Comparison of ENCODE assay signal across 8 cellular contexts in genomic region chr3:57757642-57758297, GRCh38. TPM values are rescaled to one million over a fixed set of nuclear protein-coding genes. Genes with fewer than 3 reads are reported as not detected.
DNase-seq lines count a peak whose midpoint lies in the region; ATAC-seq and TF ChIP-seq lines count a peak whose summit lies in the region.

No MANE protein-coding gene starts in this region.

- no CpG with 5 or more reads among the region's 26 CpGs for WGBS in H9 (ENCODE audit: extremely low coverage, insufficient read length, low lambda C conversion rate)

- H2AFZ ChIP-seq in ACC112 (ENCODE audit: low read length, unreplicated experiment) (no peak overlapping the region), H9 (ENCODE audit: low read length) (no peak overlapping the region)

- H2BK12ac ChIP-seq in H9 (ENCODE audit: insufficient read length, low read depth, low read length): no peak overlapping the region

- DNase-seq in H9 (no peak), amniotic epithelial cell (ENCODE audit: low read depth) (peak; percentile 50), left kidney (ENCODE audit: low read depth, low spot score) (peak; percentile 66), thoracic aorta (ENCODE audit: low spot score) (no peak), GM13976 (ENCODE audit: low spot score) (no peak), NCI-H774 (lab: John Stamatoyannopoulos, UW) (no peak)

- H3K27me3 ChIP-seq in ACC112 (ENCODE audit: insufficient read depth, low read length): no peaks in the 10 kb centered on the region
- no peaks in the 10 kb centered on the region for H3K27me3 ChIP-seq in H9 (ENCODE audit: insufficient read depth, low read length)
- H3K27me3 ChIP-seq in thoracic aorta (replicated peaks; ENCODE audit: insufficient read depth): no peaks in the 10 kb centered on the region

- H3K27ac ChIP-seq in ACC112 (ENCODE audit: low read depth, low read length) (no peak overlapping the region), H9 (ENCODE audit: insufficient read length, low read depth, low read length) (no peak overlapping the region), thoracic aorta (no peak overlapping the region)

- peaks cover 0 to 3% of the 10 kb centered on the region in 2 experiments; a peak in 1 of 5 replicates for H3K9me3 Mint-ChIP-seq in H9

- peak overlapping the region; percentile 71 for H3K9ac ChIP-seq in H9 (ENCODE audit: extremely low read depth, insufficient read length, low read length)

- no peaks in the 10 kb centered on the region for H3K79me1 ChIP-seq in H9 (ENCODE audit: insufficient read depth, low read depth, low read length, poor library complexity, severe bottlenecking)

- no peak overlapping the region for H3K14ac ChIP-seq in H9 (ENCODE audit: insufficient read depth, low read length)

- no peak overlapping the region for H3K56ac ChIP-seq in H9 (ENCODE audit: insufficient read length, low read depth, low read length)

- H3K4me3 Mint-ChIP-seq in H9: peak overlapping the region; percentile 96 to 97

- peak overlapping the region; percentile 94 for H3K4me3 ChIP-seq in ACC112 (ENCODE audit: low read depth, low read length)
- peak overlapping the region; percentile 97 for H3K4me3 ChIP-seq in thoracic aorta

- no peak overlapping the region for H3K23ac ChIP-seq in H9 (ENCODE audit: insufficient read length, low read depth, low read length)

- no peak overlapping the region for H3K4ac ChIP-seq in H9 (ENCODE audit: low read depth, low read length)

- no peaks in the 10 kb centered on the region for H3K27me3 Mint-ChIP-seq in H9 (ENCODE audit: low read depth)

- H3K23me2 ChIP-seq in H9 (ENCODE audit: insufficient read length, low read depth, low read length, poor library complexity, severe bottlenecking): peaks cover 13% of the 10 kb centered on the region

- no peak for ATAC-seq in thoracic aorta (ENCODE audit: insufficient number of reproducible peaks, low FRiP score, low read depth)
- ATAC-seq in HG03025 (IDR thresholded peaks at IDR 0.05; ENCODE audit: low FRiP score, unreplicated experiment): no peak

- H2BK20ac ChIP-seq in H9 (ENCODE audit: low read depth, low read length, poor library complexity, severe bottlenecking): no peak overlapping the region

- in situ Hi-C loops in GM13976 (cut with MboI; ENCODE audit: low sequenced_read_pairs, unreplicated experiment): no loop called here

- no peak overlapping the region for H3K18ac ChIP-seq in H9 (ENCODE audit: insufficient read length, low read depth, low read length)

- H3K9me3 ChIP-seq in H9 (ENCODE audit: control insufficient read depth, low read depth, low read length) (no peaks in the 10 kb centered on the region), thoracic aorta (no peaks in the 10 kb centered on the region)

- H3K4me1 ChIP-seq in ACC112 (ENCODE audit: control insufficient read depth, insufficient read depth, low read length, unreplicated experiment) (peaks cover 17% of the 10 kb centered on the region), H9 (ENCODE audit: insufficient read depth, low read length) (no peaks in the 10 kb centered on the region; the same call in 1 of the 2 replicates), thoracic aorta (ENCODE audit: control insufficient read depth in 1 of 2, low read depth in 2 of 2) (peaks cover 29 to 43% of the 10 kb centered on the region in 2 donors)

- peaks cover 20% of the 10 kb centered on the region for H3K36me3 ChIP-seq in ACC112 (ENCODE audit: insufficient read depth, low read length)
- peaks cover 5% of the 10 kb centered on the region for H3K36me3 ChIP-seq in thoracic aorta

- H2AK5ac ChIP-seq in H9 (ENCODE audit: insufficient read length, low read length): no peak overlapping the region

- H2BK5ac ChIP-seq in H9 (ENCODE audit: insufficient read length, low read length): no peak overlapping the region

- H4K91ac ChIP-seq in H9 (ENCODE audit: insufficient read length, low read depth, low read length): no peak overlapping the region

- no peaks in the 10 kb centered on the region for H4K20me1 ChIP-seq in H9 (ENCODE audit: control insufficient read depth, insufficient read depth, insufficient read length)

- peaks cover 22 to 28% of the 10 kb centered on the region in 2 experiments for H3K4me1 Mint-ChIP-seq in H9

- H4K5ac ChIP-seq in H9 (ENCODE audit: insufficient read length, low read depth, low read length): no peak overlapping the region

- TF ChIP-seq CTCF in H9 (conservative IDR thresholded peaks at IDR 0.05): no peak
- no peak for TF ChIP-seq CTCF in thoracic aorta (IDR thresholded peaks at IDR 0.05)
- TF ChIP-seq CTCF in GM13976 (IDR thresholded peaks at IDR 0.05; ENCODE audit: borderline replicate concordance, control extremely low read depth, extremely low read depth, insufficient read depth, missing control alignments): no peak

- H3T11ph ChIP-seq in H9 (ENCODE audit: low read length): no peak overlapping the region

- H2BK120ac ChIP-seq in H9 (ENCODE audit: low read depth, low read length, poor library complexity, severe bottlenecking): no peak overlapping the region

- H3K79me2 ChIP-seq in ACC112 (ENCODE audit: control insufficient read depth, insufficient read depth, low read length, unreplicated experiment): peaks cover 61% of the 10 kb centered on the region
- peaks cover 14% of the 10 kb centered on the region; the same call in 1 of the 2 replicates for H3K79me2 ChIP-seq in H9 (ENCODE audit: insufficient read depth, low read length)

- H3K4me2 ChIP-seq in H9 (ENCODE audit: insufficient read depth, insufficient read length, low read length): peak overlapping the region; percentile 92

- peaks cover 12 to 29% (median 13%) of the 10 kb centered on the region in 3 experiments; a peak in 6 of 7 replicates for H3K36me3 Mint-ChIP-seq in H9 (ENCODE audit: insufficient read depth in 1 of 3, low read depth in 3 of 3)

- no peak overlapping the region for H2BK15ac ChIP-seq in H9 (ENCODE audit: low read depth, low read length)

- peak overlapping the region in 1 of 3 experiments; percentile 97; a peak in 3 of 7 replicates for H3K27ac Mint-ChIP-seq in H9

- H4K8ac ChIP-seq in H9 (replicated peaks; ENCODE audit: insufficient read length, low read depth, low read length): no peak overlapping the region

RNA-seq across cellular contexts. Expression of gene SLMAP, which starts 1.7 kb away (rescaled TPM):
- 59.2 and 65.1 TPM in 2 replicates for total RNA-seq in H9 (2021)
- 100 to 1,000 TPM; 221 to 239 TPM for total RNA-seq in thoracic aorta

Comparison
In these comparisons a context has a peak if more than half of its experiments do, and no peak if none do; other contexts are left out.
1. DNase-seq: peak in amniotic epithelial cell (single experiment) and left kidney (single experiment); none in H9 (single experiment), thoracic aorta (single experiment), GM13976 (single experiment) and NCI-H774 (single experiment).